In the genomic region with DNA sequence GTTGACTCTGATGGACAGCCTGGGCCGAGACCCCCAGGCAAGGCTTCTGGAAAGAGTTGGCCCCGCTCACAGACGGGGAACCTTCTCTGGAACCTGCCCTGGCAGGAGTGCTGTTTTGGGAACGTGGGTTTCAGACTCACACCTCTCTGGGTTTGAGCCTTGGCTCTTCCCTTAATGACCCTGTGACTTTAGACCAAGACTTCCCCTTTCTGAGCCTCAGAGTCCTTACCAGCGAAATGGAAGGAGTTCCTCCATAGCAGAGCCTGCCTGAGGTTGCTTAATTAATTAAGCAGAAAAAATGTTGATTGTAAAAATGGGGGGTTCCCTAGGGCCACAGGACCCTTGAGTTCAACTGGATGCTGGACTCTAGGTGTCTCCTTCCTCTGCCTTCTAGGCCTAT, we compare ENCODE assay signal across 19 cellular contexts.
A peak's percentile ranks its signal among the peaks of the same experiment; 100 is the strongest.
DNase-seq lines count a peak whose midpoint lies in the region; ATAC-seq and TF ChIP-seq lines count a peak whose summit lies in the region.
"Had no signal": no experiment of that assay in that cellular context is flagged by ENCODE, and none has a peak within 500 bp of the region (broad histone marks: within the 10 kb centered on the region; RNA-seq: fewer than 3 reads in every experiment).

No MANE protein-coding gene starts in this region.

- H3K9me3 ChIP-seq in iPS-15b (ENCODE audit: control insufficient read depth, insufficient read depth, low read length) (no peaks in the 10 kb centered on the region), upper lobe of right lung (no peaks in the 10 kb centered on the region), SK-N-SH (no peaks in the 10 kb centered on the region)
- H3K9me3 ChIP-seq: left ventricle myocardium inferior had no signal

- H3K9me2 ChIP-seq in SK-N-SH, result no peaks in the 10 kb centered on the region

- no peak overlapping the region for H2AFZ ChIP-seq in SK-N-SH (ENCODE audit: low read depth)

- no peaks in the 10 kb centered on the region for H4K20me1 ChIP-seq in SK-N-SH (ENCODE audit: insufficient read depth)

- peak; percentile 84 for ATAC-seq in upper lobe of right lung
- ATAC-seq in GM19351 (IDR thresholded peaks at IDR 0.05; ENCODE audit: unreplicated experiment), result no peak
- no peak for ATAC-seq in GM18519 (IDR thresholded peaks at IDR 0.05; ENCODE audit: low FRiP score, unreplicated experiment)
- ATAC-seq: Right ventricle myocardium inferior, T-cell had no signal

- WGBS in SK-N-SH (ENCODE audit: low lambda C conversion rate), result 46% methylated on average over 5 of the region's 5 CpGs

- intact Hi-C loops in upper lobe of right lung (cut with DNase I), result no loop called here

- POLR2A ChIA-PET in SK-N-SH (lab: Yijun Ruan, JAX), result no interaction called here

- no peak overlapping the region for H3K4me2 ChIP-seq in SK-N-SH

- no peak for TF ChIP-seq EP300 in SK-N-SH (IDR thresholded peaks at IDR 0.05; ENCODE audit: borderline replicate concordance in 1 of 2, low read depth in 1 of 2, low read length in 1 of 2)

- H3K4me1 ChIP-seq in iPS-15b (ENCODE audit: control insufficient read depth, insufficient read depth, low read length) (peaks cover 6% of the 10 kb centered on the region), upper lobe of right lung (no peaks in the 10 kb centered on the region), SK-N-SH (ENCODE audit: control insufficient read depth in 1 of 2, insufficient read depth in 2 of 2, low read depth in 1 of 2, low read length in 1 of 2) (peaks cover 0 to 4% of the 10 kb centered on the region in 2 experiments; a peak in 1 of 4 replicates)
- H3K4me1 ChIP-seq: left ventricle myocardium inferior had no signal

- DNase-seq in Kasumi-1 (lab: John Stamatoyannopoulos, UW), result peak; percentile 91 to 92
- DNase-seq in RPMI8226, result peak; percentile 48
- DNase-seq in upper lobe of right lung, result no peak
- DNase-seq in SK-N-SH, result no peak
- DNase-seq: activated CD4-positive, alpha-beta T cell treated with anti-CD3 and anti-CD28 coated beads, Interleukin-2, amount 50 U/mL, for 1 hour; activated CD8-positive, alpha-beta memory T cell treated with anti-CD3 and anti-CD28 coated beads, Interleukin-2, amount 50 U/mL, for 4 hours; activated naive CD8-positive, alpha-beta T cell treated with anti-CD3 and anti-CD28 coated beads, Interleukin-2, amount 10 ng/mL, durations not matched to agents 7 days and 5 days; CD8-positive, alpha-beta memory T cell; GOT3; left ventricle myocardium inferior; NCI-H1694; NCI-H2171 treated with DMSO at 0.1 percent for 48 hours; NCI-H526; T-cell; WERI-Rb-1 had no signal

- H3K27ac ChIP-seq in upper lobe of right lung (no peak overlapping the region), SK-N-SH (ENCODE audit: low read depth in 2 of 2, low read length in 1 of 2) (no peak overlapping the region)
- H3K27ac ChIP-seq: left ventricle myocardium inferior, WERI-Rb-1 had no signal

- no peaks in the 10 kb centered on the region for H3K79me2 ChIP-seq in SK-N-SH (ENCODE audit: insufficient read depth)

- TF ChIP-seq RAD21 in SK-N-SH (IDR thresholded peaks at IDR 0.05; ENCODE audit: low read length), result no peak

- no peaks in the 10 kb centered on the region for H3K27me3 ChIP-seq in iPS-15b (ENCODE audit: control insufficient read depth, insufficient read depth, low read length)
- peaks cover 3% of the 10 kb centered on the region for H3K27me3 ChIP-seq in upper lobe of right lung
- peaks cover 33% of the 10 kb centered on the region for H3K27me3 ChIP-seq in SK-N-SH (ENCODE audit: insufficient read depth)

- TF ChIP-seq CTCF in upper lobe of right lung (IDR thresholded peaks at IDR 0.05), result no peak
- TF ChIP-seq CTCF in SK-N-SH (IDR thresholded peaks at IDR 0.05), result no peak

- CTCF ChIA-PET in SK-N-SH (lab: Yijun Ruan, JAX), result interaction anchor here (1.4 to 2.8 kb wide), 2 partner anchors 465 to 470 kb away, joined by 7 to 8 read pairs; no protein-coding TSS in a partner anchor

- H3K4me3 ChIP-seq in iPS-15b (ENCODE audit: low read depth, low read length) (peak overlapping the region; percentile 40), upper lobe of right lung (no peak overlapping the region), SK-N-SH (ENCODE audit: low read depth in 2 of 2, low read length in 1 of 2) (no peak overlapping the region)
- H3K4me3 ChIP-seq: left ventricle myocardium inferior had no signal

- H3K36me3 ChIP-seq in iPS-15b (ENCODE audit: control insufficient read depth, insufficient read depth, low read length) (no peaks in the 10 kb centered on the region), upper lobe of right lung (no peaks in the 10 kb centered on the region), SK-N-SH (replicated peaks in 1 of 2; ENCODE audit: control insufficient read depth in 1 of 2, insufficient read depth in 2 of 2, low read length in 1 of 2) (no peaks in the 10 kb centered on the region)
- H3K36me3 ChIP-seq: left ventricle myocardium inferior had no signal

- no peak overlapping the region for H3K9ac ChIP-seq in iPS-15b (ENCODE audit: low read depth, low read length)
- no peak overlapping the region for H3K9ac ChIP-seq in SK-N-SH

- H3F3A ChIP-seq in SK-N-SH (replicated peaks; ENCODE audit: insufficient read depth), result no peaks in the 10 kb centered on the region

TF ChIP-seq in SK-N-SH, 30 proteins besides CTCF, POLR2A, EP300 and RAD21 (continues in another document):
- TF ChIP-seq TAF1 (IDR thresholded peaks at IDR 0.05; ENCODE audit: borderline replicate concordance, low read depth, low read length) (no peak), RXRA (IDR thresholded peaks at IDR 0.05; ENCODE audit: borderline replicate concordance, low read depth) (no peak), RFX5 (IDR thresholded peaks at IDR 0.05; ENCODE audit: low read length) (no peak), TEAD4 (IDR thresholded peaks at IDR 0.05; ENCODE audit: borderline replicate concordance, insufficient read depth) (no peak), FOXM1 (IDR thresholded peaks at IDR 0.05; ENCODE audit: low read depth) (no peak), ELF1 (IDR thresholded peaks at IDR 0.05) (no peak), NRF1 (IDR thresholded peaks at IDR 0.05; ENCODE audit: low read depth, low read length) (no peak), MEF2A (IDR thresholded peaks at IDR 0.05; ENCODE audit: borderline replicate concordance, low read depth) (no peak), GABPA (IDR thresholded peaks at IDR 0.05; ENCODE audit: low read depth) (no peak)
- TF ChIP-seq, protein P1, sequence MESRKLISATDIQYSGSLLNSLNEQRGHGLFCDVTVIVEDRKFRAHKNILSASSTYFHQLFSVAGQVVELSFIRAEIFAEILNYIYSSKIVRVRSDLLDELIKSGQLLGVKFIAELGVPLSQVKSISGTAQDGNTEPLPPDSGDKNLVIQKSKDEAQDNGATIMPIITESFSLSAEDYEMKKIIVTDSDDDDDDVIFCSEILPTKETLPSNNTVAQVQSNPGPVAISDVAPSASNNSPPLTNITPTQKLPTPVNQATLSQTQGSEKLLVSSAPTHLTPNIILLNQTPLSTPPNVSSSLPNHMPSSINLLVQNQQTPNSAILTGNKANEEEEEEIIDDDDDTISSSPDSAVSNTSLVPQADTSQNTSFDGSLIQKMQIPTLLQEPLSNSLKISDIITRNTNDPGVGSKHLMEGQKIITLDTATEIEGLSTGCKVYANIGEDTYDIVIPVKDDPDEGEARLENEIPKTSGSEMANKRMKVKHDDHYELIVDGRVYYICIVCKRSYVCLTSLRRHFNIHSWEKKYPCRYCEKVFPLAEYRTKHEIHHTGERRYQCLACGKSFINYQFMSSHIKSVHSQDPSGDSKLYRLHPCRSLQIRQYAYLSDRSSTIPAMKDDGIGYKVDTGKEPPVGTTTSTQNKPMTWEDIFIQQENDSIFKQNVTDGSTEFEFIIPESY (IDR thresholded peaks at IDR 0.05; ENCODE audit: borderline replicate concordance, low read depth), result no peak
- TF ChIP-seq, protein P2, sequence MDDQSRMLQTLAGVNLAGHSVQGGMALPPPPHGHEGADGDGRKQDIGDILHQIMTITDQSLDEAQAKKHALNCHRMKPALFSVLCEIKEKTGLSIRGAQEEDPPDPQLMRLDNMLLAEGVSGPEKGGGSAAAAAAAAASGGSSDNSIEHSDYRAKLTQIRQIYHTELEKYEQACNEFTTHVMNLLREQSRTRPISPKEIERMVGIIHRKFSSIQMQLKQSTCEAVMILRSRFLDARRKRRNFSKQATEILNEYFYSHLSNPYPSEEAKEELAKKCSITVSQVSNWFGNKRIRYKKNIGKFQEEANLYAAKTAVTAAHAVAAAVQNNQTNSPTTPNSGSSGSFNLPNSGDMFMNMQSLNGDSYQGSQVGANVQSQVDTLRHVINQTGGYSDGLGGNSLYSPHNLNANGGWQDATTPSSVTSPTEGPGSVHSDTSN (IDR thresholded peaks at IDR 0.05), result no peak
- TF ChIP-seq, protein P3, sequence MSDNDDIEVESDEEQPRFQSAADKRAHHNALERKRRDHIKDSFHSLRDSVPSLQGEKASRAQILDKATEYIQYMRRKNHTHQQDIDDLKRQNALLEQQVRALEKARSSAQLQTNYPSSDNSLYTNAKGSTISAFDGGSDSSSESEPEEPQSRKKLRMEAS (IDR thresholded peaks at IDR 0.05; ENCODE audit: low read depth), result no peak
- TF ChIP-seq, protein P4, sequence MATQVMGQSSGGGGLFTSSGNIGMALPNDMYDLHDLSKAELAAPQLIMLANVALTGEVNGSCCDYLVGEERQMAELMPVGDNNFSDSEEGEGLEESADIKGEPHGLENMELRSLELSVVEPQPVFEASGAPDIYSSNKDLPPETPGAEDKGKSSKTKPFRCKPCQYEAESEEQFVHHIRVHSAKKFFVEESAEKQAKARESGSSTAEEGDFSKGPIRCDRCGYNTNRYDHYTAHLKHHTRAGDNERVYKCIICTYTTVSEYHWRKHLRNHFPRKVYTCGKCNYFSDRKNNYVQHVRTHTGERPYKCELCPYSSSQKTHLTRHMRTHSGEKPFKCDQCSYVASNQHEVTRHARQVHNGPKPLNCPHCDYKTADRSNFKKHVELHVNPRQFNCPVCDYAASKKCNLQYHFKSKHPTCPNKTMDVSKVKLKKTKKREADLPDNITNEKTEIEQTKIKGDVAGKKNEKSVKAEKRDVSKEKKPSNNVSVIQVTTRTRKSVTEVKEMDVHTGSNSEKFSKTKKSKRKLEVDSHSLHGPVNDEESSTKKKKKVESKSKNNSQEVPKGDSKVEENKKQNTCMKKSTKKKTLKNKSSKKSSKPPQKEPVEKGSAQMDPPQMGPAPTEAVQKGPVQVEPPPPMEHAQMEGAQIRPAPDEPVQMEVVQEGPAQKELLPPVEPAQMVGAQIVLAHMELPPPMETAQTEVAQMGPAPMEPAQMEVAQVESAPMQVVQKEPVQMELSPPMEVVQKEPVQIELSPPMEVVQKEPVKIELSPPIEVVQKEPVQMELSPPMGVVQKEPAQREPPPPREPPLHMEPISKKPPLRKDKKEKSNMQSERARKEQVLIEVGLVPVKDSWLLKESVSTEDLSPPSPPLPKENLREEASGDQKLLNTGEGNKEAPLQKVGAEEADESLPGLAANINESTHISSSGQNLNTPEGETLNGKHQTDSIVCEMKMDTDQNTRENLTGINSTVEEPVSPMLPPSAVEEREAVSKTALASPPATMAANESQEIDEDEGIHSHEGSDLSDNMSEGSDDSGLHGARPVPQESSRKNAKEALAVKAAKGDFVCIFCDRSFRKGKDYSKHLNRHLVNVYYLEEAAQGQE (IDR thresholded peaks at IDR 0.05; ENCODE audit: low read depth, low read length), result no peak

Comparison
In these comparisons a context has a peak if more than half of its experiments do, and no peak if none do; other contexts are left out.
1. DNase-seq: peak in Kasumi-1 (2 of 2) and RPMI8226 (single experiment); none in upper lobe of right lung (single experiment) and SK-N-SH (single experiment).